ENCODE assay signal across 2 cellular contexts in genomic region chr11:69667619-69668604, GRCh38.
TF ChIP-seq lines count a peak whose summit lies in the region.

No MANE protein-coding gene starts in this region.

TF ChIP-seq in SK-N-SH, 30 proteins besides CTCF, POLR2A, EP300 and RAD21 (continued from another document):
- TF ChIP-seq JUND (IDR thresholded peaks at IDR 0.05), result no peak
- TF ChIP-seq RXRA (IDR thresholded peaks at IDR 0.05; ENCODE audit: borderline replicate concordance, low read depth), result no peak
- TF ChIP-seq USF2 (IDR thresholded peaks at IDR 0.05; ENCODE audit: borderline replicate concordance, low read depth, low read length), result no peak
- TF ChIP-seq REST (IDR thresholded peaks at IDR 0.05; ENCODE audit: low read depth, low read length), result no peak
- no peak for TF ChIP-seq TAF1 (IDR thresholded peaks at IDR 0.05; ENCODE audit: borderline replicate concordance, low read depth, low read length)
- TF ChIP-seq FOXJ3 (CRISPR knock-in tag; IDR thresholded peaks at IDR 0.05), result no peak

TF ChIP-seq in SK-N-SH treated with all-trans-retinoic acid at 6 μM for 48 hours, 23 proteins besides CTCF, POLR2A, EP300 and RAD21 (continued from another document):
- no peak for TF ChIP-seq PATZ1 (CRISPR knock-in tag; IDR thresholded peaks at IDR 0.05; ENCODE audit: borderline replicate concordance)
TF ChIP-seq in SK-N-SH treated with all-trans-retinoic acid at 6 μM for 48 hours: peak in this region for 0.
